ENCODE assay signal across 19 cellular contexts in the genomic region with DNA sequence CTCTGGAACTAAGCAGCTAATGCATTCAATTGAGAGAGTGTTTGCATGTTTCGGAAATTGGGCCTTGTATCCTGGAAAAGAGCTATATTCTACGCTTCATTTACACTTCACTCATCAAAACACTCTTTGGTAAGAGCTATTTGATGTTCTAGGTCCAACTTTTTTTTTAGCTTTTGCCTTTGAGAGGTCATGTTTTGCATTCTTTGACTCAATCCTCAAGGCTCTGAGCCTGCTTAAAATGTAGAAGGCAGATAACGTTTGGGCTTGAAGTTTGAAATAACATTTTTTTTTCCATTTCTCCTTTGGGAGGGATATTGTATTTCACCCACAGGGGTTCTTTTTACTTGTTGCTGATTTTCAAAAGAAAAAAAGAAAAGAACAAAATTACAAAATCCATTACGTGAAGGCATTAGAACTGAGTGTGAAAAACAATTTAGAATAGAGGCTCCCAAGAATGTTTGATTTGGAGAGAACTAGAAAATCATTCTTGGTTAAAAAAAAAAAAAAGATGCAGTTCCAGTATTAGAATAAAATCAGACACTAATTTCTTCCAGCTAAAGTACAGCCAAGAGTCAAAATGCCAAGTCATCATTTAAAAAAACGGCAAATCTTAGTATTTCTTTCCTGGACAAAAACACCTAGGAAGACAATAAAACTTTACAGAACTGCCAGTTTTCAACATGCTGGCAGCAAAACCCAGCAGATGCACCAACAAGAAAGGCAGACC.
"Had no signal": no experiment of that assay in that cellular context is flagged by ENCODE, and none has a peak within 500 bp of the region (broad histone marks: within the 10 kb centered on the region; RNA-seq: fewer than 3 reads in every experiment).

No MANE protein-coding gene starts in this region.

- H3K4me3 ChIP-seq: prostate gland, suprapubic skin had no signal

- DNase-seq: activated CD4-positive, alpha-beta memory T cell treated with anti-CD3 and anti-CD28 coated beads, Interleukin-2, amount 10 ng/mL, durations not matched to agents 7 days and 5 days; activated CD4-positive, alpha-beta T cell treated with anti-CD3 and anti-CD28 coated beads for 36 hours; activated CD8-positive, alpha-beta memory T cell treated with anti-CD3 and anti-CD28 coated beads, Interleukin-2, amount 50 U/mL, for 4 hours; activated gamma-delta T cell treated with Interleukin-2 at 50 U/mL for 16 hours; activated naive CD8-positive, alpha-beta T cell treated with anti-CD3 and anti-CD28 coated beads, Interleukin-2, amount 10 ng/mL, durations not matched to agents 7 days and 5 days; activated T-cell treated with anti-CD3 and anti-CD28 coated beads, Interleukin-2, amount 50 U/mL, for 72 hours; cortex of kidney; endodermal cell; erythroblast; mesendoderm; stimulated activated CD4-positive, alpha-beta T cell treated with anti-CD3 and anti-CD28 coated beads, Interleukin-12 subunit alpha, Interleukin-12 subunit beta, amount 100 ng/mL, for 4 hours; stimulated activated CD4-positive, alpha-beta T cell treated with anti-CD3 and anti-CD28 coated beads, Interleukin-2, amount 100 ng/mL, for 48 hours; stimulated activated naive CD8-positive, alpha-beta T cell treated with anti-CD3 and anti-CD28 coated beads, Interleukin-15, Interleukin-2, amounts not matched to agents 100 U/mL and 50 U/mL, for 24 hours; T-helper 9 cell had no signal

- H3K36me3 ChIP-seq: prostate gland, suprapubic skin had no signal

- H3K27me3 ChIP-seq: suprapubic skin had no signal

- FAIRE-seq: astrocyte had no signal

- H3K4me1 ChIP-seq: prostate gland had no signal

- ATAC-seq: activated CD4-positive, alpha-beta T cell treated with anti-CD3 and anti-CD28 coated beads for 36 hours; activated T-cell treated with anti-CD3 and anti-CD28 coated beads, Interleukin-2, amount 50 U/mL, for 72 hours; left lobe of liver; stimulated activated naive CD8-positive, alpha-beta T cell treated with anti-CD3 and anti-CD28 coated beads, Interleukin-15, Interleukin-2, amounts not matched to agents 100 U/mL and 50 U/mL, for 24 hours had no signal

- H3K9me3 ChIP-seq: prostate gland, suprapubic skin had no signal

- H3K27ac ChIP-seq: prostate gland, suprapubic skin, VCaP had no signal
